In the genomic region with DNA sequence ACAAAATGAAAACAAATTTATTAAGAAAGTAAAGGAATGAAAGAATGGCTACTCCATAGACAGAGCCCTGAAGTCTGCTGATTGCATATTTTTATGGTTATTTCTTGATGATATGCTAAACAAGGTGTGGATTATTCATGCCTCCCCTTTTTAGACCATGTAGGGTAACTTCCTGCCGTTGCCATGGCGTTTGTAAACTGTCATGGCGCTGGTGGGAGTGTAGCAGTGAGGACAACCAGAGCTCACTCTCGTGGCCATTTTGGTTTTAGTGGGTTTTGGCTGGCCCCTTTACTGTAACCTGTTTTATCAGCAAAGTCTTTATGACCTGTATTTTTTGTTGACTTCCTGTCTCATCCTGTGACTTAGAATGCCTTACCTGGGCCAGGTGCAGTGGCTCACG, we compare ENCODE assay signal across 8 cellular contexts. TPM values are rescaled to one million over a fixed set of nuclear protein-coding genes. Genes with fewer than 3 reads are reported as not detected.
A peak's percentile ranks its signal among the peaks of the same experiment; 100 is the strongest.
DNase-seq lines count a peak whose midpoint lies in the region; ATAC-seq and TF ChIP-seq lines count a peak whose summit lies in the region.
"Not testable (repeated sequence)": the region's sequence is repeated elsewhere in the genome, so short reads cannot be mapped to it uniquely, and the experiment has no call there.

No MANE protein-coding gene starts in this region.

- not testable (repeated sequence) for TF ChIP-seq EP300 in gastroesophageal sphincter (IDR thresholded peaks at IDR 0.05)

- H3K27ac ChIP-seq in CD4-positive, alpha-beta memory T cell (ENCODE audit: low read depth, low read length), result not testable (repeated sequence)
- H3K27ac ChIP-seq in gastroesophageal sphincter (peak overlapping the region; percentile 67 to 91 (median 84)), uterus (peak overlapping the region; percentile 69 to 72)

- not testable (repeated sequence) for H3K27me3 ChIP-seq in CD4-positive, alpha-beta memory T cell (ENCODE audit: insufficient read depth, low read length); gastroesophageal sphincter; uterus

- CTCF ChIA-PET in CD4-positive, alpha-beta memory T cell (lab: Charles Lee; ENCODE audit: partially characterized antibody), result interaction anchor here (2.7 to 8.3 kb wide), 3 partner anchors 9 to 50 kb away, joined by 8 to 53 read pairs (median 15); partner anchors contain the start of gene HERC3
- CTCF ChIA-PET in activated CD4-positive, alpha-beta T cell treated with anti-CD3 and anti-CD28 coated beads for 36 hours (lab: Charles Lee); activated naive CD4-positive, alpha-beta T cell treated with anti-CD3 and anti-CD28 coated beads, Interleukin-2, amount 10 ng/mL, durations not matched to agents 7 days and 5 days (lab: Charles Lee): not testable (repeated sequence)

- H3K36me3 Mint-ChIP-seq in CD4-positive, alpha-beta memory T cell, result peaks cover 53 to 58% of the 10 kb centered on the region in 2 donors
- H3K36me3 Mint-ChIP-seq in activated CD4-positive, alpha-beta T cell treated with anti-CD3 and anti-CD28 coated beads for 36 hours (ENCODE audit: low read depth), result peaks cover 51% of the 10 kb centered on the region
- peaks cover 75% of the 10 kb centered on the region for H3K36me3 Mint-ChIP-seq in activated naive CD4-positive, alpha-beta T cell treated with anti-CD3 and anti-CD28 coated beads, Interleukin-2, amount 10 ng/mL, durations not matched to agents 7 days and 5 days
- H3K36me3 Mint-ChIP-seq in dendritic cell treated with granulocyte-macrophage colony-stimulating factor and Interleukin-4, amounts not matched to agents 40 ng/mL and 50 ng/mL, for 4 days (ENCODE audit: low read depth), result peaks cover 68% of the 10 kb centered on the region
- peaks cover 20 to 60% (median 46%) of the 10 kb centered on the region in 3 donors for H3K36me3 Mint-ChIP-seq in naive thymus-derived CD8-positive, alpha-beta T cell

- intact Hi-C loops in CD4-positive, alpha-beta memory T cell (cut with micrococcal nuclease), result loop anchor here (5.0 kb wide), 1 partner anchor 38 kb away; no protein-coding TSS in a partner anchor
- intact Hi-C loops in activated CD4-positive, alpha-beta T cell treated with anti-CD3 and anti-CD28 coated beads for 36 hours (cut with DNase I, micrococcal nuclease), result loop anchor here (5.0 to 10.0 kb wide), 2 partner anchors 227 to 685 kb away; no protein-coding TSS in a partner anchor
- intact Hi-C loops in dendritic cell treated with granulocyte-macrophage colony-stimulating factor and Interleukin-4, amounts not matched to agents 40 ng/mL and 50 ng/mL, for 4 days (cut with micrococcal nuclease); uterus (cut with DNase I; ENCODE audit: low total_unique reads): not testable (repeated sequence)

- not testable (repeated sequence) for TF ChIP-seq CTCF in gastroesophageal sphincter (IDR thresholded peaks at IDR 0.05); uterus (IDR thresholded peaks at IDR 0.05)

- H3K4me3 Mint-ChIP-seq in CD4-positive, alpha-beta memory T cell, result peak overlapping the region in 4 of 8 donors; percentile 13 to 52 (median 26)
- H3K4me3 Mint-ChIP-seq in activated CD4-positive, alpha-beta T cell treated with anti-CD3 and anti-CD28 coated beads for 36 hours; activated naive CD4-positive, alpha-beta T cell treated with anti-CD3 and anti-CD28 coated beads, Interleukin-2, amount 10 ng/mL, durations not matched to agents 7 days and 5 days; dendritic cell treated with granulocyte-macrophage colony-stimulating factor and Interleukin-4, amounts not matched to agents 40 ng/mL and 50 ng/mL, for 4 days: not testable (repeated sequence)
- peak overlapping the region in 4 of 10 donors; percentile 22 to 85 (median 40) for H3K4me3 Mint-ChIP-seq in naive thymus-derived CD8-positive, alpha-beta T cell

- H3K27ac Mint-ChIP-seq in CD4-positive, alpha-beta memory T cell, result peak overlapping the region; percentile 54 to 93 (median 79)
- H3K27ac Mint-ChIP-seq in activated CD4-positive, alpha-beta T cell treated with anti-CD3 and anti-CD28 coated beads for 36 hours, result peak overlapping the region; percentile 80
- H3K27ac Mint-ChIP-seq in activated naive CD4-positive, alpha-beta T cell treated with anti-CD3 and anti-CD28 coated beads, Interleukin-2, amount 10 ng/mL, durations not matched to agents 7 days and 5 days, result not testable (repeated sequence)
- peak overlapping the region; percentile 39 for H3K27ac Mint-ChIP-seq in dendritic cell treated with granulocyte-macrophage colony-stimulating factor and Interleukin-4, amounts not matched to agents 40 ng/mL and 50 ng/mL, for 4 days
- peak overlapping the region; percentile 72 to 100 (median 84) for H3K27ac Mint-ChIP-seq in naive thymus-derived CD8-positive, alpha-beta T cell

- H3K36me3 ChIP-seq in CD4-positive, alpha-beta memory T cell (ENCODE audit: insufficient read depth, low read length), result peaks cover 12% of the 10 kb centered on the region
- peaks cover 0 to 34% of the 10 kb centered on the region in 2 donors for H3K36me3 ChIP-seq in gastroesophageal sphincter
- H3K36me3 ChIP-seq in uterus, result not testable (repeated sequence)

- DNase-seq in CD4-positive, alpha-beta memory T cell, result peak in 3 of 5 donors; percentile 20 to 36 (median 25)
- DNase-seq in activated CD4-positive, alpha-beta T cell treated with anti-CD3 and anti-CD28 coated beads for 36 hours, result peak; percentile 44
- peak; percentile 29 for DNase-seq in activated naive CD4-positive, alpha-beta T cell treated with anti-CD3 and anti-CD28 coated beads, Interleukin-2, amount 10 ng/mL, durations not matched to agents 7 days and 5 days
- peak in 5 of 10 donors; percentile 25 to 66 (median 34) for DNase-seq in naive thymus-derived CD8-positive, alpha-beta T cell
- DNase-seq in stimulated activated CD4-positive, alpha-beta T cell treated with anti-CD3 and anti-CD28 coated beads, Interleukin-1b, Interleukin-23, amount 100 ng/mL, for 48 hours, result peak; percentile 26
- DNase-seq in uterus, result not testable (repeated sequence)

- not testable (repeated sequence) for TF ChIP-seq POLR2A in gastroesophageal sphincter (IDR thresholded peaks at IDR 0.05); uterus (IDR thresholded peaks at IDR 0.05)

- H3K9me3 Mint-ChIP-seq in CD4-positive, alpha-beta memory T cell; activated CD4-positive, alpha-beta T cell treated with anti-CD3 and anti-CD28 coated beads for 36 hours (ENCODE audit: low read depth); naive thymus-derived CD8-positive, alpha-beta T cell: not testable (repeated sequence)
- peaks cover 13% of the 10 kb centered on the region for H3K9me3 Mint-ChIP-seq in activated naive CD4-positive, alpha-beta T cell treated with anti-CD3 and anti-CD28 coated beads, Interleukin-2, amount 10 ng/mL, durations not matched to agents 7 days and 5 days
- peaks cover 13% of the 10 kb centered on the region for H3K9me3 Mint-ChIP-seq in dendritic cell treated with granulocyte-macrophage colony-stimulating factor and Interleukin-4, amounts not matched to agents 40 ng/mL and 50 ng/mL, for 4 days

- WGBS in gastroesophageal sphincter (ENCODE audit: low coverage in 1 of 2), 2 donors, result 91 to 92% methylated on average over 4 to 5 of the region's 5 CpGs

- peaks cover 76% of the 10 kb centered on the region for H3K4me1 ChIP-seq in CD4-positive, alpha-beta memory T cell (ENCODE audit: insufficient read depth, low read length)
- H3K4me1 ChIP-seq in gastroesophageal sphincter, result peaks cover 32 to 70% (median 33%) of the 10 kb centered on the region in 3 donors
- not testable (repeated sequence) for H3K4me1 ChIP-seq in uterus

- H3K4me3 ChIP-seq in CD4-positive, alpha-beta memory T cell (ENCODE audit: low read length in 2 of 2); gastroesophageal sphincter; uterus: not testable (repeated sequence)

- H3K4me1 Mint-ChIP-seq in CD4-positive, alpha-beta memory T cell, result peaks cover 63 to 94% (median 75%) of the 10 kb centered on the region in 4 donors
- H3K4me1 Mint-ChIP-seq in activated CD4-positive, alpha-beta T cell treated with anti-CD3 and anti-CD28 coated beads for 36 hours, result peaks cover 81% of the 10 kb centered on the region
- H3K4me1 Mint-ChIP-seq in activated naive CD4-positive, alpha-beta T cell treated with anti-CD3 and anti-CD28 coated beads, Interleukin-2, amount 10 ng/mL, durations not matched to agents 7 days and 5 days, result peaks cover 81% of the 10 kb centered on the region
- peaks cover 71% of the 10 kb centered on the region for H3K4me1 Mint-ChIP-seq in dendritic cell treated with granulocyte-macrophage colony-stimulating factor and Interleukin-4, amounts not matched to agents 40 ng/mL and 50 ng/mL, for 4 days (ENCODE audit: low read depth)
- peaks cover 51 to 88% (median 84%) of the 10 kb centered on the region in 4 donors for H3K4me1 Mint-ChIP-seq in naive thymus-derived CD8-positive, alpha-beta T cell

- ATAC-seq in activated CD4-positive, alpha-beta T cell treated with anti-CD3 and anti-CD28 coated beads for 36 hours; gastroesophageal sphincter; naive thymus-derived CD8-positive, alpha-beta T cell: not testable (repeated sequence)

- POLR2A ChIA-PET in CD4-positive, alpha-beta memory T cell (lab: Charles Lee; ENCODE audit: partially characterized antibody), result interaction anchor here (1.9 to 7.6 kb wide), 3 partner anchors 9 to 17 kb away, joined by 8 to 163 read pairs (median 23); partner anchors contain the start of gene HERC3
- POLR2A ChIA-PET in activated CD4-positive, alpha-beta T cell treated with anti-CD3 and anti-CD28 coated beads for 36 hours (lab: Charles Lee), result not testable (repeated sequence)
- POLR2A ChIA-PET in naive thymus-derived CD8-positive, alpha-beta T cell (lab: Charles Lee), result interaction anchor here (1.2 to 8.8 kb wide), 2 partner anchors 18 to 60 kb away, joined by 3 to 119 read pairs; partner anchors contain the start of gene HERC3

- H3K27me3 Mint-ChIP-seq in CD4-positive, alpha-beta memory T cell; activated CD4-positive, alpha-beta T cell treated with anti-CD3 and anti-CD28 coated beads for 36 hours; activated naive CD4-positive, alpha-beta T cell treated with anti-CD3 and anti-CD28 coated beads, Interleukin-2, amount 10 ng/mL, durations not matched to agents 7 days and 5 days; dendritic cell treated with granulocyte-macrophage colony-stimulating factor and Interleukin-4, amounts not matched to agents 40 ng/mL and 50 ng/mL, for 4 days; naive thymus-derived CD8-positive, alpha-beta T cell: not testable (repeated sequence)

- not testable (repeated sequence) for H3K9me3 ChIP-seq in CD4-positive, alpha-beta memory T cell (ENCODE audit: control insufficient read depth in 1 of 2, low read length in 2 of 2); gastroesophageal sphincter; uterus

RNA-seq across cellular contexts. Expression of gene HERC3, which starts 17.5 kb away (rescaled TPM):
- total RNA-seq in CD4-positive, alpha-beta memory T cell, result 10 to 100 TPM; 95.5 to 97.1 TPM
- 10 to 100 TPM; 39.9 to 44.8 TPM for polyA plus RNA-seq in CD4-positive, alpha-beta memory T cell
- 10 to 100 TPM; 26.2 to 41.8 TPM for total RNA-seq in activated CD4-positive, alpha-beta T cell treated with anti-CD3 and anti-CD28 coated beads for 36 hours
- total RNA-seq in gastroesophageal sphincter, result 10 to 100 TPM; 45.0 to 60.7 (median 51.9) TPM
- 100 to 1,000 TPM in 1 of 2 experiments, 10 to 100 TPM in 1; 91.8 to 111 TPM for total RNA-seq in naive thymus-derived CD8-positive, alpha-beta T cell
- 10 to 100 TPM; 29.7 to 37.1 (median 33.6) TPM for polyA plus RNA-seq in naive thymus-derived CD8-positive, alpha-beta T cell
- total RNA-seq in uterus, result 10 to 100 TPM; 20.6 to 54.8 (median 37.0) TPM
